Comparison of ENCODE assay signal across 18 cellular contexts in genomic region chr17:48591435-48592077, GRCh38. TPM values are rescaled to one million over a fixed set of nuclear protein-coding genes. Genes with fewer than 3 reads are reported as not detected.
DNase-seq lines count a peak whose midpoint lies in the region; ATAC-seq and TF ChIP-seq lines count a peak whose summit lies in the region.
"Had no signal": no experiment of that assay in that cellular context is flagged by ENCODE, and none has a peak within 500 bp of the region (broad histone marks: within the 10 kb centered on the region; RNA-seq: fewer than 3 reads in every experiment).

No MANE protein-coding gene starts in this region.

- no peaks in the 10 kb centered on the region for H3K9me3 Mint-ChIP-seq in activated T-cell treated with anti-CD3 and anti-CD28 coated beads, Interleukin-2, amount 50 U/mL, for 72 hours
- no peaks in the 10 kb centered on the region for H3K9me3 Mint-ChIP-seq in activated T-cell treated with anti-CD3 and anti-CD28 coated beads, Interleukin-2, amount 50 U/mL, for 24 hours
- no peaks in the 10 kb centered on the region for H3K9me3 Mint-ChIP-seq in endothelial cell (ENCODE audit: unreplicated experiment)
- no peaks in the 10 kb centered on the region for H3K9me3 Mint-ChIP-seq in naive B cell
- H3K9me3 Mint-ChIP-seq: effector memory CD8-positive, alpha-beta T cell had no signal

- H3K27ac Mint-ChIP-seq in activated T-cell treated with anti-CD3 and anti-CD28 coated beads, Interleukin-2, amount 50 U/mL, for 72 hours = no peak overlapping the region
- H3K27ac Mint-ChIP-seq in activated T-cell treated with anti-CD3 and anti-CD28 coated beads, Interleukin-2, amount 50 U/mL, for 24 hours = no peak overlapping the region
- H3K27ac Mint-ChIP-seq in endothelial cell (ENCODE audit: unreplicated experiment) (no peak overlapping the region), naive B cell (peak overlapping the region in 2 of 6 donors; percentile 3 to 87)
- H3K27ac Mint-ChIP-seq: effector memory CD8-positive, alpha-beta T cell had no signal

- no peaks in the 10 kb centered on the region for H3K36me3 ChIP-seq in upper lobe of right lung
- H3K36me3 ChIP-seq: breast epithelium, gastrocnemius medialis had no signal

- peak overlapping the region; percentile 85 for H3K27ac ChIP-seq in upper lobe of right lung
- H3K27ac ChIP-seq: breast epithelium, gastrocnemius medialis, parathyroid adenoma had no signal

- no peak for DNase-seq in activated T-cell treated with anti-CD3 and anti-CD28 coated beads, Interleukin-2, amount 50 U/mL, for 72 hours
- DNase-seq in activated T-cell treated with anti-CD3 and anti-CD28 coated beads, Interleukin-2, amount 50 U/mL, for 24 hours = no peak
- DNase-seq in endothelial cell (ENCODE audit: low spot score) = no peak
- no peak for DNase-seq in naive B cell
- no peak for DNase-seq in upper lobe of right lung
- DNase-seq in NCI-H2029 treated with DMSO at 0.1 percent for 48 hours (lab: John Stamatoyannopoulos, UW) = no peak
- no peak for DNase-seq in stimulated activated CD4-positive, alpha-beta T cell treated with anti-CD3 and anti-CD28 coated beads, Interleukin-4, amount 100 ng/mL, for 4 hours
- DNase-seq: activated gamma-delta T cell; effector memory CD8-positive, alpha-beta T cell; gastrocnemius medialis; NCI-H187; NCI-H526 treated with DMSO at 0.1 percent for 48 hours; OCI-M1 had no signal

- H3K27me3 ChIP-seq in upper lobe of right lung = peaks cover 73% of the 10 kb centered on the region

- intact Hi-C loops in upper lobe of right lung (cut with DNase I) = loop anchor here (5.0 kb wide), 1 partner anchor 239 kb away; no protein-coding TSS in a partner anchor

- H3K9me3 ChIP-seq in upper lobe of right lung = no peaks in the 10 kb centered on the region
- H3K9me3 ChIP-seq: breast epithelium, gastrocnemius medialis had no signal

- no peak for TF ChIP-seq CTCF in endothelial cell (IDR thresholded peaks at IDR 0.05; ENCODE audit: unreplicated experiment)
- TF ChIP-seq CTCF in upper lobe of right lung (IDR thresholded peaks at IDR 0.05) = no peak

- H3K4me3 ChIP-seq in upper lobe of right lung = peak overlapping the region; percentile 55
- H3K4me3 ChIP-seq: gastrocnemius medialis had no signal

- peaks cover 96% of the 10 kb centered on the region for H3K27me3 Mint-ChIP-seq in activated T-cell treated with anti-CD3 and anti-CD28 coated beads, Interleukin-2, amount 50 U/mL, for 72 hours (ENCODE audit: low read depth)
- peaks cover 98% of the 10 kb centered on the region for H3K27me3 Mint-ChIP-seq in activated T-cell treated with anti-CD3 and anti-CD28 coated beads, Interleukin-2, amount 50 U/mL, for 24 hours
- H3K27me3 Mint-ChIP-seq in endothelial cell (ENCODE audit: unreplicated experiment) (peaks cover 43% of the 10 kb centered on the region), naive B cell (peaks cover 79 to 97% (median 94%) of the 10 kb centered on the region in 3 donors)

- no peak for ATAC-seq in activated T-cell treated with anti-CD3 and anti-CD28 coated beads, Interleukin-2, amount 50 U/mL, for 72 hours (replicated peaks in 1 of 2)
- ATAC-seq in naive B cell (ENCODE audit: low read depth in 2 of 2) (no peak), upper lobe of right lung (no peak), GM18858 (IDR thresholded peaks at IDR 0.05; ENCODE audit: unreplicated experiment) (no peak)
- ATAC-seq: gastrocnemius medialis had no signal

- peaks cover 51% of the 10 kb centered on the region for H3K4me1 Mint-ChIP-seq in activated T-cell treated with anti-CD3 and anti-CD28 coated beads, Interleukin-2, amount 50 U/mL, for 72 hours (ENCODE audit: low read depth)
- H3K4me1 Mint-ChIP-seq in activated T-cell treated with anti-CD3 and anti-CD28 coated beads, Interleukin-2, amount 50 U/mL, for 24 hours (ENCODE audit: low read depth) = peaks cover 38% of the 10 kb centered on the region
- H3K4me1 Mint-ChIP-seq in endothelial cell (ENCODE audit: unreplicated experiment) (peaks cover 65% of the 10 kb centered on the region), naive B cell (peaks cover 40 to 53% (median 48%) of the 10 kb centered on the region in 3 donors)

- H3K4me3 Mint-ChIP-seq in activated T-cell treated with anti-CD3 and anti-CD28 coated beads, Interleukin-2, amount 50 U/mL, for 72 hours = peak overlapping the region; percentile 38 to 41
- H3K4me3 Mint-ChIP-seq in activated T-cell treated with anti-CD3 and anti-CD28 coated beads, Interleukin-2, amount 50 U/mL, for 24 hours = no peak overlapping the region
- H3K4me3 Mint-ChIP-seq in endothelial cell (ENCODE audit: unreplicated experiment) = peak overlapping the region; percentile 56
- peak overlapping the region in 5 of 8 donors; percentile 9 to 82 (median 42) for H3K4me3 Mint-ChIP-seq in naive B cell
- H3K4me3 Mint-ChIP-seq: effector memory CD8-positive, alpha-beta T cell had no signal

- peaks cover 38% of the 10 kb centered on the region for H3K4me1 ChIP-seq in upper lobe of right lung
- H3K4me1 ChIP-seq: breast epithelium, parathyroid adenoma had no signal

- H3K36me3 Mint-ChIP-seq in activated T-cell treated with anti-CD3 and anti-CD28 coated beads, Interleukin-2, amount 50 U/mL, for 72 hours (ENCODE audit: insufficient read depth in 2 of 2) = no peaks in the 10 kb centered on the region
- no peaks in the 10 kb centered on the region for H3K36me3 Mint-ChIP-seq in activated T-cell treated with anti-CD3 and anti-CD28 coated beads, Interleukin-2, amount 50 U/mL, for 24 hours (ENCODE audit: low read depth)
- H3K36me3 Mint-ChIP-seq in endothelial cell (ENCODE audit: low read depth, unreplicated experiment) = no peaks in the 10 kb centered on the region
- H3K36me3 Mint-ChIP-seq in naive B cell = peaks cover 0 to 6% of the 10 kb centered on the region in 2 donors

RNA-seq across cellular contexts. Expression of gene HOXB3, which starts 1.5 kb away (rescaled TPM):
- 1 to 10 TPM; 2.9 to 8.1 TPM for total RNA-seq in activated T-cell treated with anti-CD3 and anti-CD28 coated beads, Interleukin-2, amount 50 U/mL, for 72 hours
- total RNA-seq in endothelial cell (ENCODE audit: unreplicated experiment) (17.7 TPM), upper lobe of right lung (13.3 TPM)
- polyA plus RNA-seq in naive B cell (ENCODE audit: low read depth in 6 of 6) = under 1 TPM in 1 of 6 donors, not detected in 5; 0.05 TPM

RNA-seq across cellular contexts. Expression of gene HOXB5, which starts 2.0 kb away (rescaled TPM):
- total RNA-seq in activated T-cell treated with anti-CD3 and anti-CD28 coated beads, Interleukin-2, amount 50 U/mL, for 72 hours = not detected
- total RNA-seq in endothelial cell (ENCODE audit: unreplicated experiment) (0.59 TPM), upper lobe of right lung (4.4 TPM)
- not detected for polyA plus RNA-seq in naive B cell (ENCODE audit: low read depth in 6 of 6)
- total RNA-seq: activated CD8-positive, alpha-beta memory T cell treated with anti-CD3 and anti-CD28 coated beads for 36 hours; gastrocnemius medialis; MCF 10A had no signal

RNA-seq across cellular contexts. Expression of gene HOXB6, which starts 13.2 kb away (rescaled TPM):
- under 1 TPM; 0.24 to 0.51 TPM for total RNA-seq in activated T-cell treated with anti-CD3 and anti-CD28 coated beads, Interleukin-2, amount 50 U/mL, for 72 hours
- 1.9 TPM for total RNA-seq in endothelial cell (ENCODE audit: unreplicated experiment)
- polyA plus RNA-seq in naive B cell (ENCODE audit: low read depth in 6 of 6) = not detected
- 4.9 TPM for total RNA-seq in upper lobe of right lung
- total RNA-seq: MCF 10A had no signal

RNA-seq across cellular contexts. Expression of gene HOXB4, which starts 13.4 kb away (rescaled TPM):
- total RNA-seq in activated T-cell treated with anti-CD3 and anti-CD28 coated beads, Interleukin-2, amount 50 U/mL, for 72 hours = 1 to 10 TPM; 1.9 to 3.3 TPM
- total RNA-seq in endothelial cell (ENCODE audit: unreplicated experiment) = 6.5 TPM
- polyA plus RNA-seq in naive B cell (ENCODE audit: low read depth in 6 of 6) = under 1 TPM in 2 of 6 donors, not detected in 4; 0.07 to 0.25 TPM
- 4.9 TPM for total RNA-seq in upper lobe of right lung

RNA-seq across cellular contexts. Expression of gene HOXB7, which starts 19.3 kb away (rescaled TPM):
- total RNA-seq in activated T-cell treated with anti-CD3 and anti-CD28 coated beads, Interleukin-2, amount 50 U/mL, for 72 hours = 1 to 10 TPM; 1.3 to 1.6 TPM
- total RNA-seq in endothelial cell (ENCODE audit: unreplicated experiment) (3.6 TPM), upper lobe of right lung (1.2 TPM)
- polyA plus RNA-seq in naive B cell (ENCODE audit: low read depth in 6 of 6) = under 1 TPM in 2 of 6 donors, not detected in 4; 0.24 to 0.58 TPM
- total RNA-seq: MCF 10A had no signal
